ENCODE assay signal across 19 cellular contexts in the genomic region with DNA sequence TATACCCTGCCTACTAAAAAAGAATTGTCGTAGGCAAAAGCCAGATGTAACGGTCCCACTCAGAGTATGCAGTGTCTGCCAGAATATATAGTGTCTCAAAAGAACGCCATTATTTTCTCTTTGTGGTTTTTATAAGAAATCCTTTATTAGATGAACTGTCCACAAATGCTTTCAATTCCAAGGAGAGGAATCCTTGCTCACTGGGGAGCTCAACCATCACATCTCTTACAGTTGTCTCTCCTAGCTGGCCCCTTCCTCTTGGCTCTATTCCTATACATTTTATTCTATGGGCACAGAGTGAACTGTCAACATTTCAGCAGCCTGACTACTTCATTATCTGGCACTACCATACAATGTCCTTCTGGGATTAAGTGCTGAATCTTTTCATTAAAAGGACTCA.
"Had no signal": no experiment of that assay in that cellular context is flagged by ENCODE, and none has a peak within 500 bp of the region (broad histone marks: within the 10 kb centered on the region; RNA-seq: fewer than 3 reads in every experiment).

No MANE protein-coding gene starts in this region.

- H3K9ac ChIP-seq: parathyroid adenoma had no signal

- H3K4me1 Mint-ChIP-seq: activated CD4-positive, alpha-beta T cell treated with anti-CD3 and anti-CD28 coated beads, Interleukin-2, amount 10 ng/mL, durations not matched to agents 24 days and 14 days; activated naive CD4-positive, alpha-beta T cell treated with anti-CD3 and anti-CD28 coated beads, Interleukin-2, amount 50 U/mL, for 24 hours had no signal

- H3K4me3 ChIP-seq: breast epithelium, esophagus muscularis mucosa, left lung, SJCRH30, tibial nerve had no signal

- H2AFZ ChIP-seq: parathyroid adenoma had no signal

- DNase-seq: activated CD4-positive, alpha-beta T cell treated with anti-CD3 and anti-CD28 coated beads, Interleukin-2, amount 10 ng/mL, durations not matched to agents 24 days and 14 days; activated T-cell treated with anti-CD3 and anti-CD28 coated beads for 4 hours; amygdala; heart left ventricle; islet precursor cell; left lung; retina; SJCRH30; small intestine; stimulated activated naive B cell treated with anti-CD40 and anti-IgM and Interleukin-4, amounts not matched to agents 10 μg/mL and 1 μg/mL and 100 μg/mL, for 72 hours; T-helper 1 cell had no signal

- H3K36me3 ChIP-seq: breast epithelium, esophagus muscularis mucosa, heart left ventricle, left lung, SJCRH30, tibial nerve had no signal

- H3K4me1 ChIP-seq: parathyroid adenoma had no signal

- H3K27me3 Mint-ChIP-seq: activated CD4-positive, alpha-beta T cell treated with anti-CD3 and anti-CD28 coated beads, Interleukin-2, amount 10 ng/mL, durations not matched to agents 24 days and 14 days; stimulated activated naive B cell treated with anti-CD40 and anti-IgM and Interleukin-4, amounts not matched to agents 10 μg/mL and 1 μg/mL and 100 μg/mL, for 72 hours had no signal

- H3K27me3 ChIP-seq: breast epithelium, esophagus muscularis mucosa, heart left ventricle, left lung, SJCRH30, tibial nerve had no signal

- H3K27ac ChIP-seq: parathyroid adenoma, SJCRH30, tibial nerve had no signal

- H3K4me3 Mint-ChIP-seq: activated CD4-positive, alpha-beta T cell treated with anti-CD3 and anti-CD28 coated beads, Interleukin-2, amount 10 ng/mL, durations not matched to agents 24 days and 14 days; activated naive CD4-positive, alpha-beta T cell treated with anti-CD3 and anti-CD28 coated beads, Interleukin-2, amount 50 U/mL, for 24 hours; memory B cell; neural crest cell; stimulated activated naive B cell treated with anti-CD40 and anti-IgM and Interleukin-4, amounts not matched to agents 10 μg/mL and 1 μg/mL and 100 μg/mL, for 72 hours; WTC11 had no signal

- H3K79me2 ChIP-seq: parathyroid adenoma had no signal

- H3K27ac Mint-ChIP-seq: activated CD4-positive, alpha-beta T cell treated with anti-CD3 and anti-CD28 coated beads, Interleukin-2, amount 10 ng/mL, durations not matched to agents 24 days and 14 days; activated naive CD4-positive, alpha-beta T cell treated with anti-CD3 and anti-CD28 coated beads, Interleukin-2, amount 50 U/mL, for 24 hours; memory B cell; stimulated activated naive B cell treated with anti-CD40 and anti-IgM and Interleukin-4, amounts not matched to agents 10 μg/mL and 1 μg/mL and 100 μg/mL, for 72 hours; WTC11 had no signal

- H3K36me3 Mint-ChIP-seq: activated naive CD4-positive, alpha-beta T cell treated with anti-CD3 and anti-CD28 coated beads, Interleukin-2, amount 50 U/mL, for 24 hours; memory B cell; stimulated activated naive B cell treated with anti-CD40 and anti-IgM and Interleukin-4, amounts not matched to agents 10 μg/mL and 1 μg/mL and 100 μg/mL, for 72 hours; WTC11 had no signal

- H3K9me3 ChIP-seq: breast epithelium, esophagus muscularis mucosa, heart left ventricle, left lung, SJCRH30, tibial nerve had no signal

- H3K9me3 Mint-ChIP-seq: activated CD4-positive, alpha-beta T cell treated with anti-CD3 and anti-CD28 coated beads, Interleukin-2, amount 10 ng/mL, durations not matched to agents 24 days and 14 days; activated naive CD4-positive, alpha-beta T cell treated with anti-CD3 and anti-CD28 coated beads, Interleukin-2, amount 50 U/mL, for 24 hours; memory B cell; stimulated activated naive B cell treated with anti-CD40 and anti-IgM and Interleukin-4, amounts not matched to agents 10 μg/mL and 1 μg/mL and 100 μg/mL, for 72 hours; WTC11 had no signal
